Comparison of ENCODE assay signal across 1 cellular context in the genomic region with DNA sequence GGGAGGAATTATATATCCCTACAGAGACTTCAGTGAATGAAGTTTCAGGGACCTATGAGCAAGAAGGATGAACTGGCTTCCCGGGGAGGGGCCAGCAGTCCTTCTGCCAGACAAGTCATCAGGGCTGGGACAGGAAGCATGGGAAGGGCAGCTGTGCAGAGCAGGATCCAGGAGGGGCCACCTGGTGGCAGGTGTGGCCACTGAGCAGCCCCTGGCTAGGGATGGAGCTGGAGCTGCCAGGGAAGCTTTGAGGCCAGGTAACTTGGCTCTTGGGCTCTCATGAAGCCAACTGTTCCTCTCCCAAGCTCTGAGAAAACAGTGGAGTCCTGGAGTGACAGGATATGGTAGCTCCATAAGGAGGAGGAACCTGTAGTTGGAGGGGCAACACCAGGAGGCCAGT.
TF ChIP-seq lines count a peak whose summit lies in the region.

No MANE protein-coding gene starts in this region.

TF ChIP-seq in H1, 55 proteins besides CTCF, POLR2A, EP300 and RAD21 (continued from another document):
- TF ChIP-seq BRCA1 (IDR thresholded peaks at IDR 0.05; ENCODE audit: low read depth, low read length), result no peak
- no peak for TF ChIP-seq TEAD4 (IDR thresholded peaks at IDR 0.05; ENCODE audit: low read depth, low read length)
- TF ChIP-seq BCL11A (IDR thresholded peaks at IDR 0.05; ENCODE audit: low read depth in 2 of 2, low read length in 2 of 2), result no peak
- TF ChIP-seq RNF2 (IDR thresholded peaks at IDR 0.05; ENCODE audit: borderline replicate concordance, low read depth, low read length, missing control alignments, poor library complexity, severe bottlenecking), result no peak
- TF ChIP-seq, protein P1, sequence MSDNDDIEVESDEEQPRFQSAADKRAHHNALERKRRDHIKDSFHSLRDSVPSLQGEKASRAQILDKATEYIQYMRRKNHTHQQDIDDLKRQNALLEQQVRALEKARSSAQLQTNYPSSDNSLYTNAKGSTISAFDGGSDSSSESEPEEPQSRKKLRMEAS (IDR thresholded peaks at IDR 0.05), result 0 out of 2 replicates have a peak, but pooled peaks have one; percentile 41
- no peak for TF ChIP-seq SP1 (IDR thresholded peaks at IDR 0.05; ENCODE audit: low read depth, low read length)
- TF ChIP-seq JUND (IDR thresholded peaks at IDR 0.05; ENCODE audit: low read length), result no peak
- TF ChIP-seq CBX5 (IDR thresholded peaks at IDR 0.05; ENCODE audit: low read depth, low read length), result no peak
- TF ChIP-seq, protein P2, sequence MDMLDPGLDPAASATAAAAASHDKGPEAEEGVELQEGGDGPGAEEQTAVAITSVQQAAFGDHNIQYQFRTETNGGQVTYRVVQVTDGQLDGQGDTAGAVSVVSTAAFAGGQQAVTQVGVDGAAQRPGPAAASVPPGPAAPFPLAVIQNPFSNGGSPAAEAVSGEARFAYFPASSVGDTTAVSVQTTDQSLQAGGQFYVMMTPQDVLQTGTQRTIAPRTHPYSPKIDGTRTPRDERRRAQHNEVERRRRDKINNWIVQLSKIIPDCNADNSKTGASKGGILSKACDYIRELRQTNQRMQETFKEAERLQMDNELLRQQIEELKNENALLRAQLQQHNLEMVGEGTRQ (IDR thresholded peaks at IDR 0.05; ENCODE audit: low read length), result no peak
- TF ChIP-seq TAF1 (IDR thresholded peaks at IDR 0.05; ENCODE audit: low read depth, low read length), result no peak
- TF ChIP-seq HDAC6 (IDR thresholded peaks at IDR 0.05; ENCODE audit: low read depth, low read length), result no peak
- no peak for TF ChIP-seq HDAC2 (IDR thresholded peaks at IDR 0.05; ENCODE audit: borderline replicate concordance in 1 of 2, low read depth in 2 of 2, low read length in 2 of 2)
- no peak for TF ChIP-seq JUN (IDR thresholded peaks at IDR 0.05; ENCODE audit: low read depth, low read length)
- TF ChIP-seq TCF12 (IDR thresholded peaks at IDR 0.05; ENCODE audit: low read depth, low read length), result 0 out of 2 replicates have a peak, but pooled peaks have one; percentile 36
- no peak for TF ChIP-seq SIRT6 (IDR thresholded peaks at IDR 0.05; ENCODE audit: low read length)
TF ChIP-seq in H1: peak in this region for 2.
